In genomic region chr2:181052523-181052891, GRCh38 we compare ENCODE assay signal across 17 cellular contexts.
DNase-seq lines count a peak whose midpoint lies in the region; ATAC-seq and TF ChIP-seq lines count a peak whose summit lies in the region.
"Had no signal": no experiment of that assay in that cellular context is flagged by ENCODE, and none has a peak within 500 bp of the region (broad histone marks: within the 10 kb centered on the region; RNA-seq: fewer than 3 reads in every experiment).

No MANE protein-coding gene starts in this region.

- no peak for DNase-seq in activated CD8-positive, alpha-beta T cell treated with anti-CD3 and anti-CD28 coated beads for 36 hours
- DNase-seq in activated CD8-positive, alpha-beta T cell treated with anti-CD3 and anti-CD28 coated beads, Interleukin-2, amount 10 ng/mL, durations not matched to agents 7 days and 5 days, result no peak
- DNase-seq in memory B cell (ENCODE audit: low spot score in 2 of 2) (no peak), NCI-H82 (lab: John Stamatoyannopoulos, UW) (no peak), superior temporal gyrus (ENCODE audit: extremely low spot score) (no peak)
- DNase-seq in CD8-positive, alpha-beta T cell, result no peak
- DNase-seq: activated B cell treated with CpG ODN at 0.5 μM for 24 hours; foreskin keratinocyte; left colon; NCI-H2081; NCI-H510A; stimulated activated CD4-positive, alpha-beta T cell treated with anti-CD3 and anti-CD28 coated beads, Interleukin-12 subunit alpha, Interleukin-12 subunit beta, amount 100 ng/mL, for 4 hours; trophoblast cell had no signal

- intact Hi-C loops in activated CD8-positive, alpha-beta T cell treated with anti-CD3 and anti-CD28 coated beads for 36 hours (cut with micrococcal nuclease), result no loop called here
- intact Hi-C loops in CD8-positive, alpha-beta T cell (cut with DNase I, micrococcal nuclease), result loop anchor here in 1 of 2 experiments (10.0 kb wide), 3 partner anchors 538 to 1638 kb away; no protein-coding TSS in a partner anchor

- ATAC-seq in activated CD8-positive, alpha-beta T cell treated with anti-CD3 and anti-CD28 coated beads for 36 hours, result no peak
- no peak for ATAC-seq in activated CD8-positive, alpha-beta T cell treated with anti-CD3 and anti-CD28 coated beads, Interleukin-2, amount 10 ng/mL, durations not matched to agents 7 days and 5 days
- peak; percentile 42 for ATAC-seq in GM21619 (IDR thresholded peaks at IDR 0.05; ENCODE audit: unreplicated experiment)
- ATAC-seq in HG03432 (IDR thresholded peaks at IDR 0.05; ENCODE audit: unreplicated experiment), result peak; percentile 63
- no peak for ATAC-seq in memory B cell (ENCODE audit: low read depth)
- no peak for ATAC-seq in CD8-positive, alpha-beta T cell
- ATAC-seq: foreskin keratinocyte; left colon; stimulated activated memory B cell treated with anti-CD40 and anti-IgM and Interleukin-4, amounts not matched to agents 10 μg/mL and 1 μg/mL and 100 μg/mL, for 72 hours had no signal

- TF ChIP-seq CTCF in activated CD8-positive, alpha-beta T cell treated with anti-CD3 and anti-CD28 coated beads for 36 hours (IDR thresholded peaks at IDR 0.05), result no peak
- no peak for TF ChIP-seq CTCF in CD8-positive, alpha-beta T cell (IDR thresholded peaks at IDR 0.05)

- no peaks in the 10 kb centered on the region for H3K36me3 ChIP-seq in CD8-positive, alpha-beta T cell (ENCODE audit: insufficient read depth, low read length)

- POLR2A ChIA-PET in activated CD8-positive, alpha-beta T cell treated with anti-CD3 and anti-CD28 coated beads for 36 hours (lab: Charles Lee), result no interaction called here
- POLR2A ChIA-PET in activated CD8-positive, alpha-beta T cell treated with anti-CD3 and anti-CD28 coated beads, Interleukin-2, amount 10 ng/mL, durations not matched to agents 7 days and 5 days (lab: Charles Lee), result no interaction called here
- POLR2A ChIA-PET in CD8-positive, alpha-beta T cell (lab: Charles Lee), result no interaction called here

- H3K4me1 Mint-ChIP-seq in activated CD8-positive, alpha-beta T cell treated with anti-CD3 and anti-CD28 coated beads for 36 hours (ENCODE audit: low read depth), result peaks cover 15% of the 10 kb centered on the region
- peaks cover 2% of the 10 kb centered on the region for H3K4me1 Mint-ChIP-seq in activated CD8-positive, alpha-beta T cell treated with anti-CD3 and anti-CD28 coated beads, Interleukin-2, amount 10 ng/mL, durations not matched to agents 7 days and 5 days (ENCODE audit: low read depth)
- peaks cover 18% of the 10 kb centered on the region for H3K4me1 Mint-ChIP-seq in memory B cell
- peaks cover 3% of the 10 kb centered on the region for H3K4me1 Mint-ChIP-seq in CD8-positive, alpha-beta T cell (ENCODE audit: low read depth)

- CTCF ChIA-PET in activated CD8-positive, alpha-beta T cell treated with anti-CD3 and anti-CD28 coated beads for 36 hours (lab: Charles Lee), result no interaction called here
- CTCF ChIA-PET in activated CD8-positive, alpha-beta T cell treated with anti-CD3 and anti-CD28 coated beads, Interleukin-2, amount 10 ng/mL, durations not matched to agents 7 days and 5 days (lab: Charles Lee), result no interaction called here
- CTCF ChIA-PET in CD8-positive, alpha-beta T cell (lab: Charles Lee), result no interaction called here

- no peak overlapping the region for H3K4me3 ChIP-seq in CD8-positive, alpha-beta T cell (ENCODE audit: low read depth, low read length)

- H3K9me3 ChIP-seq in CD8-positive, alpha-beta T cell (ENCODE audit: low read length), result no peaks in the 10 kb centered on the region

- H3K9me3 Mint-ChIP-seq in activated CD8-positive, alpha-beta T cell treated with anti-CD3 and anti-CD28 coated beads for 36 hours, result no peaks in the 10 kb centered on the region
- H3K9me3 Mint-ChIP-seq in activated CD8-positive, alpha-beta T cell treated with anti-CD3 and anti-CD28 coated beads, Interleukin-2, amount 10 ng/mL, durations not matched to agents 7 days and 5 days (ENCODE audit: insufficient read depth), result no peaks in the 10 kb centered on the region
- H3K9me3 Mint-ChIP-seq in memory B cell, result no peaks in the 10 kb centered on the region
- H3K9me3 Mint-ChIP-seq in CD8-positive, alpha-beta T cell, result no peaks in the 10 kb centered on the region
- H3K9me3 Mint-ChIP-seq: activated B cell treated with CpG ODN at 0.5 μM for 24 hours; stimulated activated memory B cell treated with anti-CD40 and anti-IgM and Interleukin-4, amounts not matched to agents 10 μg/mL and 1 μg/mL and 100 μg/mL, for 72 hours had no signal

- H3K27me3 Mint-ChIP-seq in activated CD8-positive, alpha-beta T cell treated with anti-CD3 and anti-CD28 coated beads for 36 hours, result no peaks in the 10 kb centered on the region
- H3K27me3 Mint-ChIP-seq in activated CD8-positive, alpha-beta T cell treated with anti-CD3 and anti-CD28 coated beads, Interleukin-2, amount 10 ng/mL, durations not matched to agents 7 days and 5 days (ENCODE audit: low read depth), result no peaks in the 10 kb centered on the region
- H3K27me3 Mint-ChIP-seq in memory B cell, result no peaks in the 10 kb centered on the region
- no peaks in the 10 kb centered on the region for H3K27me3 Mint-ChIP-seq in CD8-positive, alpha-beta T cell (ENCODE audit: low read depth)
- H3K27me3 Mint-ChIP-seq: activated B cell treated with CpG ODN at 0.5 μM for 24 hours; stimulated activated memory B cell treated with anti-CD40 and anti-IgM and Interleukin-4, amounts not matched to agents 10 μg/mL and 1 μg/mL and 100 μg/mL, for 72 hours had no signal

- no peaks in the 10 kb centered on the region for H3K27me3 ChIP-seq in CD8-positive, alpha-beta T cell (ENCODE audit: insufficient read depth, low read length)
- H3K27me3 ChIP-seq: foreskin keratinocyte had no signal

- H3K4me1 ChIP-seq in CD8-positive, alpha-beta T cell (ENCODE audit: insufficient read depth, low read length), result no peaks in the 10 kb centered on the region

- no peak overlapping the region for H3K4me3 Mint-ChIP-seq in activated CD8-positive, alpha-beta T cell treated with anti-CD3 and anti-CD28 coated beads for 36 hours
- no peak overlapping the region for H3K4me3 Mint-ChIP-seq in activated CD8-positive, alpha-beta T cell treated with anti-CD3 and anti-CD28 coated beads, Interleukin-2, amount 10 ng/mL, durations not matched to agents 7 days and 5 days
- H3K4me3 Mint-ChIP-seq in memory B cell, result no peak overlapping the region
- H3K4me3 Mint-ChIP-seq in CD8-positive, alpha-beta T cell, result no peak overlapping the region
- H3K4me3 Mint-ChIP-seq: activated B cell treated with CpG ODN at 0.5 μM for 24 hours; stimulated activated memory B cell treated with anti-CD40 and anti-IgM and Interleukin-4, amounts not matched to agents 10 μg/mL and 1 μg/mL and 100 μg/mL, for 72 hours had no signal

- no peaks in the 10 kb centered on the region for H3K36me3 Mint-ChIP-seq in activated CD8-positive, alpha-beta T cell treated with anti-CD3 and anti-CD28 coated beads for 36 hours (ENCODE audit: low read depth)
- no peaks in the 10 kb centered on the region for H3K36me3 Mint-ChIP-seq in activated CD8-positive, alpha-beta T cell treated with anti-CD3 and anti-CD28 coated beads, Interleukin-2, amount 10 ng/mL, durations not matched to agents 7 days and 5 days (ENCODE audit: low read depth)
- H3K36me3 Mint-ChIP-seq in memory B cell, result no peaks in the 10 kb centered on the region
- H3K36me3 Mint-ChIP-seq in CD8-positive, alpha-beta T cell, result no peaks in the 10 kb centered on the region
- H3K36me3 Mint-ChIP-seq: stimulated activated memory B cell treated with anti-CD40 and anti-IgM and Interleukin-4, amounts not matched to agents 10 μg/mL and 1 μg/mL and 100 μg/mL, for 72 hours had no signal

- peak overlapping the region; percentile 70 for H3K27ac Mint-ChIP-seq in activated CD8-positive, alpha-beta T cell treated with anti-CD3 and anti-CD28 coated beads for 36 hours
- no peak overlapping the region for H3K27ac Mint-ChIP-seq in activated CD8-positive, alpha-beta T cell treated with anti-CD3 and anti-CD28 coated beads, Interleukin-2, amount 10 ng/mL, durations not matched to agents 7 days and 5 days
- peak overlapping the region; percentile 49 for H3K27ac Mint-ChIP-seq in memory B cell
- H3K27ac Mint-ChIP-seq in CD8-positive, alpha-beta T cell, result no peak overlapping the region
- H3K27ac Mint-ChIP-seq: activated B cell treated with CpG ODN at 0.5 μM for 24 hours; stimulated activated memory B cell treated with anti-CD40 and anti-IgM and Interleukin-4, amounts not matched to agents 10 μg/mL and 1 μg/mL and 100 μg/mL, for 72 hours had no signal

- H3K27ac ChIP-seq in CD8-positive, alpha-beta T cell (ENCODE audit: low read depth, low read length), result no peak overlapping the region
- H3K27ac ChIP-seq: C4-2B, foreskin keratinocyte had no signal

Comparison
In these comparisons a context has a peak if more than half of its experiments do, and no peak if none do; other contexts are left out.
1. H3K27ac Mint-ChIP-seq: peak in activated CD8-positive, alpha-beta T cell treated with anti-CD3 and anti-CD28 coated beads for 36 hours (single experiment) and memory B cell (single experiment); none in activated CD8-positive, alpha-beta T cell treated with anti-CD3 and anti-CD28 coated beads, Interleukin-2, amount 10 ng/mL, durations not matched to agents 7 days and 5 days (single experiment) and CD8-positive, alpha-beta T cell (single experiment).
2. ATAC-seq: peak in GM21619 (single experiment) and HG03432 (single experiment); none in activated CD8-positive, alpha-beta T cell treated with anti-CD3 and anti-CD28 coated beads for 36 hours (single experiment), activated CD8-positive, alpha-beta T cell treated with anti-CD3 and anti-CD28 coated beads, Interleukin-2, amount 10 ng/mL, durations not matched to agents 7 days and 5 days (single experiment), memory B cell (single experiment) and CD8-positive, alpha-beta T cell (single experiment).